In the genomic region with DNA sequence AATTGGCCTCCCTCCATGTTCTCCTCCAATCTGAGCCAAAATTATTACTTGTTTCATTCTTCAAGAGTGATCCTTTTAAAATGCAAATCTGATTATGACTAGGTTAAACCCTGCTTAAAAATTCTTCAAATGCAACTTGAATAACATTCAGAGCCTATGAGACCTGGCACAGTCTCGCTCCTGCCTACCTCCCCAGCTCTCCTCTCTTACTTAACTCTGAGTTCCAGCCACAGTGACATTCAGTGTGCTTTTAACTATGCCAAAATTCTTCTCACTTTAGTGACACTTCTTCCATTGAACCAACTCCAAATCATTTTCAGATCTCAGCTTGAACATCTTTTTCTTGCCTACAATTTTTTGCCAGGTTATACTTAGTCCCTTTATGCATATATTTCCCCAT, we compare ENCODE assay signal across 15 cellular contexts.
DNase-seq lines count a peak whose midpoint lies in the region; ATAC-seq and TF ChIP-seq lines count a peak whose summit lies in the region.
"Had no signal": no experiment of that assay in that cellular context is flagged by ENCODE, and none has a peak within 500 bp of the region (broad histone marks: within the 10 kb centered on the region; RNA-seq: fewer than 3 reads in every experiment).

No MANE protein-coding gene starts in this region.

- no peak overlapping the region for H3K27ac Mint-ChIP-seq in mesothelial cell of epicardium
- H3K27ac Mint-ChIP-seq: CD14-positive monocyte; CD4-positive, alpha-beta memory T cell had no signal

- no peak for TF ChIP-seq CTCF in astrocyte of the cerebellum (IDR thresholded peaks at IDR 0.05; ENCODE audit: low read depth, low read length, missing control alignments)
- no peak for TF ChIP-seq CTCF in mesothelial cell of epicardium (IDR thresholded peaks at IDR 0.05; ENCODE audit: unreplicated experiment)

- intact Hi-C loops in Right ventricle myocardium superior (cut with DNase I), result no loop called here
- intact Hi-C loops in left cardiac atrium (cut with DNase I), result no loop called here

- H3K4me3 ChIP-seq in astrocyte of the cerebellum (ENCODE audit: low read depth, low read length), result no peak overlapping the region
- H3K4me3 ChIP-seq: BLaER1, GM23248, HAP-1 had no signal

- in situ Hi-C loops in astrocyte of the cerebellum (cut with HindIII; ENCODE audit: low sequenced_read_pairs), result no loop called here

- H3K27me3 Mint-ChIP-seq in mesothelial cell of epicardium (ENCODE audit: low read depth), result no peaks in the 10 kb centered on the region

- peaks cover 7% of the 10 kb centered on the region for H3K9me3 Mint-ChIP-seq in mesothelial cell of epicardium

- peak; percentile 88 for ATAC-seq in Right ventricle myocardium superior (ENCODE audit: poor library complexity)
- no peak for ATAC-seq in left cardiac atrium
- no peak for ATAC-seq in HG02870 (IDR thresholded peaks at IDR 0.05; ENCODE audit: unreplicated experiment)
- ATAC-seq in GM21367 (IDR thresholded peaks at IDR 0.05; ENCODE audit: unreplicated experiment), result no peak

- DNase-seq in Right ventricle myocardium superior, result no peak
- DNase-seq in left cardiac atrium, result no peak
- DNase-seq in astrocyte of the cerebellum (ENCODE audit: low read depth), result peak; percentile 16
- DNase-seq in middle frontal gyrus (ENCODE audit: extremely low spot score, low spot score), result peak; percentile 58
- DNase-seq in mesothelial cell of epicardium (ENCODE audit: low spot score in 2 of 2, unreplicated experiment in 2 of 2), result no peak
- DNase-seq: 8988T, DMS79 treated with DMSO at 0.1 percent for 48 hours, GF-D8, GM23248 had no signal

- H3K4me3 Mint-ChIP-seq in mesothelial cell of epicardium, result no peak overlapping the region
- H3K4me3 Mint-ChIP-seq: CD14-positive monocyte; CD4-positive, alpha-beta memory T cell had no signal

- no peaks in the 10 kb centered on the region for H3K4me1 Mint-ChIP-seq in mesothelial cell of epicardium
- H3K4me1 Mint-ChIP-seq: CD14-positive monocyte; CD4-positive, alpha-beta memory T cell had no signal

- H3K36me3 Mint-ChIP-seq in mesothelial cell of epicardium, result no peaks in the 10 kb centered on the region
- H3K36me3 Mint-ChIP-seq: CD14-positive monocyte; CD4-positive, alpha-beta memory T cell had no signal

Comparison
In these comparisons a context has a peak if more than half of its experiments do, and no peak if none do; other contexts are left out.
1. DNase-seq: peak in astrocyte of the cerebellum (single experiment) and middle frontal gyrus (single experiment); none in Right ventricle myocardium superior (single experiment), left cardiac atrium (single experiment) and mesothelial cell of epicardium (0 of 2).